In the genomic region with DNA sequence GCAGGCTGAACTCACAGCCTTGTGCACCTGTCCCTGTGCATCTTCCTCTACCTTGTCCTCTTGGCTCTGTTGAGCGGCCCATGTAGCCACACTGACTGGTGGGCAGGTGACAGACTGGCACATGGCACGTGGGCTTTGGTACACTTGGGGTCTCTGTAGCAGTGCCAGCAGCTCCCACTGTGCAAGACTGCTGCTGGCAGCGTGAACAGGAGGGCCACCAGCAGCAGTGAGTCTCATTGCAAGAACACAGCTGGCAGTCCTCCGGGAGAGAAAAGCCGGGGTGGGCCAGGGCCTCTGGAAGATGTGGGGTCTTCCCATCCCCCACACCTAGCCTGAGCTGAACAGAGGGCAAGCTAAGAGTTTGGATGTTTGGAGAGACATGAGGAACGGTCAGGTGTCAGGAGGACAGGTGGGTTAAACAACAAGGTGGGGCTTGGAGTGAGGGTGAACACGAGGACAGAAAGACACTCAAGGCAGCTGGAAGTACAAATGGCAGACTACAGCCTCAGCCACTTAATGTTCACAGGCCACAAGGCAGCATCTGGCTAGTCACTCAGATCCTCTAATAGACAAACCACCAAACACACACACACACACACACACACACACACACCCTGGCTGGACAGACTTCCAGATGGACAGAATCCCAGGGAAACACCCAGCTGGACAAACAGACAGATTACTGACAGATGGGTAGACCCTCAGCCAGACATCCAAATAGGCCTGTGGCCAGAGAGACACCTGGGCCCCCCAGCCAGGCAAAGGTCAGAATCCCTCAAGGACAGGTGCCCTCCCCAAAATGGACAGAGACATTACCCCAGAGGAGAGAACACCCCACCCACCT, we compare ENCODE assay signal across 16 cellular contexts. TPM values are rescaled to one million over a fixed set of nuclear protein-coding genes. Genes with fewer than 3 reads are reported as not detected.
DNase-seq lines count a peak whose midpoint lies in the region; ATAC-seq and TF ChIP-seq lines count a peak whose summit lies in the region.
"Had no signal": no experiment of that assay in that cellular context is flagged by ENCODE, and none has a peak within 500 bp of the region (broad histone marks: within the 10 kb centered on the region; RNA-seq: fewer than 3 reads in every experiment).

No MANE protein-coding gene starts in this region.

- DNase-seq in CD14-positive monocyte (ENCODE audit: low spot score), result no peak
- DNase-seq in COLO668 (lab: John Stamatoyannopoulos, UW; ENCODE audit: unreplicated experiment), result peak; percentile 30
- DNase-seq in activated B cell treated with CpG ODN at 0.5 μM for 24 hours, result no peak
- no peak for DNase-seq in naive thymus-derived CD4-positive, alpha-beta T cell
- DNase-seq in UCSD-AML1 (lab: John Stamatoyannopoulos, UW; ENCODE audit: unreplicated experiment), result no peak
- no peak for DNase-seq in gastrocnemius medialis
- DNase-seq in NCI-H2196 treated with DMSO at 0.1 percent for 48 hours (lab: John Stamatoyannopoulos, UW; ENCODE audit: unreplicated experiment), result no peak
- DNase-seq: activated CD4-positive, alpha-beta T cell treated with anti-CD3 and anti-CD28 coated beads for 48 hours; activated T-cell treated with anti-CD3 and anti-CD28 coated beads, Interleukin-2, amount 50 U/mL, for 4 hours; central memory CD4-positive, alpha-beta T cell; NCI-H2081; stimulated activated CD4-positive, alpha-beta T cell treated with anti-CD3 and anti-CD28 coated beads, Interleukin-15, amount 100 ng/mL, for 24 hours; upper lobe of right lung had no signal

- POLR2A ChIA-PET in activated B cell treated with CpG ODN at 0.5 μM for 24 hours (lab: Charles Lee), result interaction anchor here (4.2 kb wide), 1 partner anchor 11 kb away, joined by 43 read pairs; a partner anchor contains a TSS
- POLR2A ChIA-PET in naive thymus-derived CD4-positive, alpha-beta T cell (lab: Charles Lee), result interaction anchor here (0.8 to 5.7 kb wide), 3 partner anchors 10 to 28 kb away, joined by 3 to 58 read pairs (median 3); a partner anchor contains a TSS

- H3K27ac Mint-ChIP-seq in CD14-positive monocyte (peak overlapping the region in 4 of 7 donors; percentile 27 to 66 (median 44)), activated B cell treated with CpG ODN at 0.5 μM for 24 hours (no peak overlapping the region)
- peak overlapping the region in 3 of 9 donors; percentile 42 to 67 (median 52) for H3K27ac Mint-ChIP-seq in naive thymus-derived CD4-positive, alpha-beta T cell
- H3K27ac Mint-ChIP-seq: stimulated activated naive CD8-positive, alpha-beta T cell treated with anti-CD3 and anti-CD28 coated beads, Interleukin-15, Interleukin-2, amounts not matched to agents 100 ng/mL and 50 ng/mL, for 24 hours had no signal

- H3K9me3 Mint-ChIP-seq in CD14-positive monocyte (peaks cover 0 to 2% (median 0%) of the 10 kb centered on the region in 7 donors), activated B cell treated with CpG ODN at 0.5 μM for 24 hours (no peaks in the 10 kb centered on the region)
- H3K9me3 Mint-ChIP-seq in naive thymus-derived CD4-positive, alpha-beta T cell, result no peaks in the 10 kb centered on the region
- H3K9me3 Mint-ChIP-seq: activated T-cell treated with anti-CD3 and anti-CD28 coated beads, Interleukin-2, amount 50 U/mL, for 4 hours; stimulated activated naive CD8-positive, alpha-beta T cell treated with anti-CD3 and anti-CD28 coated beads, Interleukin-15, Interleukin-2, amounts not matched to agents 100 ng/mL and 50 ng/mL, for 24 hours had no signal

- TF ChIP-seq CTCF in CD14-positive monocyte (IDR thresholded peaks at IDR 0.05) (no peak), activated B cell treated with CpG ODN at 0.5 μM for 24 hours (IDR thresholded peaks at IDR 0.05) (no peak), gastrocnemius medialis (IDR thresholded peaks at IDR 0.05 in 4 of 5, conservative IDR thresholded peaks at IDR 0.05 in 1 of 5) (no peak)

- no peak overlapping the region for H3K27ac ChIP-seq in naive thymus-derived CD4-positive, alpha-beta T cell (ENCODE audit: low read depth, low read length)
- no peak overlapping the region for H3K27ac ChIP-seq in gastrocnemius medialis
- H3K27ac ChIP-seq: prostate gland, upper lobe of right lung had no signal

- peaks cover 10 to 12% of the 10 kb centered on the region in 2 donors for H3K36me3 Mint-ChIP-seq in CD14-positive monocyte
- H3K36me3 Mint-ChIP-seq in activated B cell treated with CpG ODN at 0.5 μM for 24 hours (ENCODE audit: low read depth), result peaks cover 13% of the 10 kb centered on the region
- peaks cover 0 to 4% (median 0%) of the 10 kb centered on the region in 5 donors for H3K36me3 Mint-ChIP-seq in naive thymus-derived CD4-positive, alpha-beta T cell

- in situ Hi-C loops in gastrocnemius medialis (cut with MboI; ENCODE audit: low sequenced_read_pairs in 4 of 4), result loop anchor here in 1 of 4 donors (25.0 kb wide), 1 partner anchor 734 kb away; a partner anchor contains a TSS

- H3K4me1 ChIP-seq in naive thymus-derived CD4-positive, alpha-beta T cell (ENCODE audit: control insufficient read depth in 2 of 2, insufficient read depth in 2 of 2, low read length in 2 of 2), result peaks cover 0 to 9% of the 10 kb centered on the region in 2 donors
- peaks cover 13 to 21% of the 10 kb centered on the region in 2 donors for H3K4me1 ChIP-seq in gastrocnemius medialis

- H3K27me3 Mint-ChIP-seq in CD14-positive monocyte (ENCODE audit: low read depth in 3 of 3) (peaks cover 0 to 2% (median 2%) of the 10 kb centered on the region in 3 donors), activated B cell treated with CpG ODN at 0.5 μM for 24 hours (no peaks in the 10 kb centered on the region)
- H3K27me3 Mint-ChIP-seq in naive thymus-derived CD4-positive, alpha-beta T cell, result peaks cover 0 to 3% (median 0%) of the 10 kb centered on the region in 5 donors
- H3K27me3 Mint-ChIP-seq: stimulated activated naive CD8-positive, alpha-beta T cell treated with anti-CD3 and anti-CD28 coated beads, Interleukin-15, Interleukin-2, amounts not matched to agents 100 ng/mL and 50 ng/mL, for 24 hours had no signal

- CTCF ChIA-PET in activated B cell treated with CpG ODN at 0.5 μM for 24 hours (lab: Charles Lee), result interaction anchor here (0.8 to 1.6 kb wide), 2 partner anchors 11 to 21 kb away, joined by 3 to 6 read pairs; a partner anchor contains a TSS
- CTCF ChIA-PET in naive thymus-derived CD4-positive, alpha-beta T cell (lab: Charles Lee), result interaction anchor here (3.6 kb wide), 1 partner anchor 11 kb away, joined by 19 read pairs; a partner anchor contains a TSS

- TF ChIP-seq POLR2A in gastrocnemius medialis (IDR thresholded peaks at IDR 0.05), result no peak

- H3K36me3 ChIP-seq in naive thymus-derived CD4-positive, alpha-beta T cell (ENCODE audit: control insufficient read depth in 2 of 3, insufficient read depth in 3 of 3, low read length in 3 of 3), result no peaks in the 10 kb centered on the region
- H3K36me3 ChIP-seq in gastrocnemius medialis, result peaks cover 0 to 4% of the 10 kb centered on the region in 2 donors
- H3K36me3 ChIP-seq: prostate gland had no signal

- intact Hi-C loops in CD14-positive monocyte (cut with micrococcal nuclease) (no loop called here), activated B cell treated with CpG ODN at 0.5 μM for 24 hours (cut with micrococcal nuclease) (no loop called here), gastrocnemius medialis (cut with DNase I; ENCODE audit: low total_unique reads) (no loop called here)
- intact Hi-C loops in naive thymus-derived CD4-positive, alpha-beta T cell (cut with micrococcal nuclease), result no loop called here

- no peak for ATAC-seq in activated B cell treated with CpG ODN at 0.5 μM for 24 hours (ENCODE audit: low read depth)
- ATAC-seq in naive thymus-derived CD4-positive, alpha-beta T cell, result no peak
- no peak for ATAC-seq in HG02981 (IDR thresholded peaks at IDR 0.05; ENCODE audit: unreplicated experiment)
- ATAC-seq in gastrocnemius medialis, result no peak
- ATAC-seq: activated T-cell treated with anti-CD3 and anti-CD28 coated beads, Interleukin-2, amount 50 U/mL, for 4 hours; upper lobe of right lung had no signal

- H3K4me1 Mint-ChIP-seq in CD14-positive monocyte, result peaks cover 45% of the 10 kb centered on the region
- H3K4me1 Mint-ChIP-seq in activated B cell treated with CpG ODN at 0.5 μM for 24 hours, result peaks cover 32% of the 10 kb centered on the region
- H3K4me1 Mint-ChIP-seq in naive thymus-derived CD4-positive, alpha-beta T cell, result peaks cover 8 to 18% (median 13%) of the 10 kb centered on the region in 7 donors

- H3K4me3 ChIP-seq in naive thymus-derived CD4-positive, alpha-beta T cell (ENCODE audit: low read length), result no peak overlapping the region
- H3K4me3 ChIP-seq in gastrocnemius medialis, result no peak overlapping the region
- H3K4me3 ChIP-seq: prostate gland, upper lobe of right lung had no signal

- no peaks in the 10 kb centered on the region for H3K9me3 ChIP-seq in naive thymus-derived CD4-positive, alpha-beta T cell (ENCODE audit: control insufficient read depth in 2 of 3, low read length in 3 of 3)
- H3K9me3 ChIP-seq in gastrocnemius medialis, result no peaks in the 10 kb centered on the region
- H3K9me3 ChIP-seq: prostate gland, upper lobe of right lung had no signal

- H3K27me3 ChIP-seq in naive thymus-derived CD4-positive, alpha-beta T cell (ENCODE audit: control insufficient read depth in 2 of 2, insufficient read depth in 2 of 2, low read length in 2 of 2), result no peaks in the 10 kb centered on the region
- H3K27me3 ChIP-seq in gastrocnemius medialis, result no peaks in the 10 kb centered on the region
- H3K27me3 ChIP-seq: upper lobe of right lung had no signal

- H3K4me3 Mint-ChIP-seq in CD14-positive monocyte (no peak overlapping the region), activated B cell treated with CpG ODN at 0.5 μM for 24 hours (peak overlapping the region; percentile 28)
- H3K4me3 Mint-ChIP-seq in naive thymus-derived CD4-positive, alpha-beta T cell, result peak overlapping the region in 6 of 10 donors; percentile 10 to 80 (median 35)

RNA-seq across cellular contexts. Expression of a gene that starts 2.3 kb away (rescaled TPM):
- polyA plus RNA-seq in CD14-positive monocyte, result 100 to 1,000 TPM in 1 of 2 donors, 10 to 100 TPM in 1; 72.2 to 102 TPM
- 77.7 and 79.2 TPM in 2 replicates for total RNA-seq in activated B cell treated with CpG ODN at 0.5 μM for 24 hours
- 100 to 1,000 TPM in 1 of 5 experiments, 10 to 100 TPM in 4; 43.3 to 112 (median 44.2) TPM for total RNA-seq in naive thymus-derived CD4-positive, alpha-beta T cell
- polyA plus RNA-seq in naive thymus-derived CD4-positive, alpha-beta T cell, result 10 to 100 TPM; 39.4 to 53.2 TPM
- 10 to 100 TPM in 1 of 4 donors, 1 to 10 TPM in 3; 3.0 to 15.2 (median 7.0) TPM for total RNA-seq in gastrocnemius medialis

RNA-seq across cellular contexts. Expression of a gene that starts 10.8 kb away (rescaled TPM):
- polyA plus RNA-seq in CD14-positive monocyte, result 10 to 100 TPM; 57.6 to 58.5 TPM
- total RNA-seq in activated B cell treated with CpG ODN at 0.5 μM for 24 hours (121 and 140 TPM in 2 replicates), gastrocnemius medialis (100 to 1,000 TPM; 114 to 179 (median 149) TPM)
- total RNA-seq in naive thymus-derived CD4-positive, alpha-beta T cell, result 10 to 100 TPM; 69.9 to 88.5 (median 79.3) TPM
- polyA plus RNA-seq in naive thymus-derived CD4-positive, alpha-beta T cell, result 10 to 100 TPM; 76.3 to 82.7 TPM

Comparison
In these comparisons a context has a peak if more than half of its experiments do, and no peak if none do; other contexts are left out.
1. H3K4me3 Mint-ChIP-seq: peak in activated B cell treated with CpG ODN at 0.5 μM for 24 hours (single experiment) and naive thymus-derived CD4-positive, alpha-beta T cell (6 of 10); none in CD14-positive monocyte (0 of 2).